12 cellular contexts compared by ENCODE assay signal in genomic region chr15:90609254-90610185, GRCh38.
DNase-seq lines count a peak whose midpoint lies in the region; ATAC-seq, FAIRE-seq and TF ChIP-seq lines count a peak whose summit lies in the region.
"Had no signal": no experiment of that assay in that cellular context is flagged by ENCODE, and none has a peak within 500 bp of the region (broad histone marks: within the 10 kb centered on the region; RNA-seq: fewer than 3 reads in every experiment).

No MANE protein-coding gene starts in this region.

- H3K27me3 ChIP-seq in ACC112 (ENCODE audit: insufficient read depth, low read length) (no peaks in the 10 kb centered on the region), H7 (ENCODE audit: control insufficient read depth, insufficient read depth, low read length) (no peaks in the 10 kb centered on the region), H1 (replicated peaks in 1 of 4; ENCODE audit: control insufficient read depth in 3 of 4, extremely low read depth in 1 of 4, insufficient read depth in 3 of 4, low read length in 3 of 4) (0 out of 7 replicates have a peak, but pooled peaks cover 0 to 5% (median 0%) of the 10 kb centered on the region in 4 experiments)
- H3K27me3 ChIP-seq: BLaER1 treated with 17β-estradiol and CSF1 and Interleukin-3, amounts not matched to agents 10 nM and 100 nM had no signal

- H3K4me3 Mint-ChIP-seq in nephron: no peak overlapping the region

- TF ChIP-seq POLR2A in H1 (IDR thresholded peaks at IDR 0.05; ENCODE audit: control extremely low read depth in 1 of 2, low read depth in 2 of 2, low read length in 2 of 2): no peak

- H2AK5ac ChIP-seq in H1 (ENCODE audit: low read depth, low read length): no peak overlapping the region

- no peak overlapping the region for H2BK120ac ChIP-seq in H1 (replicated peaks; ENCODE audit: low read depth, low read length)

- H3K9me3 Mint-ChIP-seq in nephron: no peaks in the 10 kb centered on the region

- no peak overlapping the region for H4K91ac ChIP-seq in H1 (replicated peaks; ENCODE audit: insufficient read length, low read length)

- H3K4me1 ChIP-seq in ACC112 (ENCODE audit: control insufficient read depth, insufficient read depth, low read length, unreplicated experiment) (peaks cover 5% of the 10 kb centered on the region), H1 (replicated peaks in 1 of 4; ENCODE audit: control insufficient read depth in 3 of 4, insufficient read depth in 4 of 4, low read length in 3 of 4) (peaks cover 6 to 26% (median 17%) of the 10 kb centered on the region in 4 experiments)

- peak overlapping the region; percentile 72; the same call in 1 of the 2 replicates for H3K27ac ChIP-seq in ACC112 (ENCODE audit: low read depth, low read length)
- H3K27ac ChIP-seq in H1 (ENCODE audit: low read depth, low read length): no peak overlapping the region
- H3K27ac ChIP-seq: BLaER1 treated with 17β-estradiol and CSF1 and Interleukin-3, amounts not matched to agents 10 nM and 100 nM had no signal

- H3K36me3 Mint-ChIP-seq in nephron (ENCODE audit: low read depth): peaks cover 38% of the 10 kb centered on the region

- H3K9me3 ChIP-seq in H1 (ENCODE audit: insufficient read depth in 2 of 2, low read depth in 1 of 2, low read length in 1 of 2): no peaks in the 10 kb centered on the region
- H3K9me3 ChIP-seq: BLaER1 treated with 17β-estradiol and CSF1 and Interleukin-3, amounts not matched to agents 10 nM and 100 nM had no signal

- peaks cover 41% of the 10 kb centered on the region for H3K4me1 Mint-ChIP-seq in nephron

- TF ChIP-seq CTCF in H1 (IDR thresholded peaks at IDR 0.05; ENCODE audit: control extremely low read depth in 1 of 3, insufficient read depth in 1 of 3, low read depth in 1 of 3, low read length in 3 of 3) (no peak), nephron (IDR thresholded peaks at IDR 0.05; ENCODE audit: unreplicated experiment in 3 of 3) (no peak)

- no peaks in the 10 kb centered on the region for H4K20me1 ChIP-seq in H1 (replicated peaks in 1 of 2; ENCODE audit: control insufficient read depth in 1 of 2, insufficient read depth in 2 of 2, low read length in 2 of 2)

- H3K4ac ChIP-seq in H1 (replicated peaks; ENCODE audit: insufficient read length, low read depth, low read length): no peak overlapping the region

- no peak overlapping the region for H3K56ac ChIP-seq in H1 (replicated peaks; ENCODE audit: insufficient read length, low read depth, low read length)

- no peak overlapping the region for H3K14ac ChIP-seq in H1 (ENCODE audit: insufficient read length)

- POLR2A ChIA-PET in H1 (lab: Charles Lee; ENCODE audit: partially characterized antibody): interaction anchor here (1.2 kb wide), 1 partner anchor 8 kb away, joined by 3 read pairs; no protein-coding TSS in a partner anchor

- H3K23ac ChIP-seq in H1 (ENCODE audit: insufficient read length): no peak overlapping the region

- peak overlapping the region; percentile 24 to 52 for H3K4me2 ChIP-seq in H1 (ENCODE audit: insufficient read depth in 1 of 2, low read depth in 2 of 2, low read length in 2 of 2)

- TF ChIP-seq EP300 in H1 (IDR thresholded peaks at IDR 0.05; ENCODE audit: borderline replicate concordance in 1 of 2, low read depth in 2 of 2, low read length in 2 of 2): no peak

- H3K27ac Mint-ChIP-seq in nephron: peak overlapping the region in 2 of 3 experiments; percentile 72 to 86

- no peak overlapping the region for H2BK15ac ChIP-seq in H1 (ENCODE audit: low read length)

- H3K36me3 ChIP-seq in ACC112 (ENCODE audit: insufficient read depth, low read length) (no peaks in the 10 kb centered on the region), H7 (replicated peaks; ENCODE audit: control insufficient read depth, insufficient read depth, low read length) (no peaks in the 10 kb centered on the region), H1 (ENCODE audit: control insufficient read depth in 2 of 4, insufficient read depth in 4 of 4, low read length in 3 of 4) (no peaks in the 10 kb centered on the region)

- no peaks in the 10 kb centered on the region for H3K79me1 ChIP-seq in H1 (ENCODE audit: low read depth, low read length)

- WGBS in H1 (ENCODE audit: extremely low coverage in 1 of 2, insufficient coverage in 1 of 2, insufficient read length in 1 of 2, insufficient replicate concordance in 2 of 2, low coverage in 1 of 2, low lambda C conversion rate in 2 of 2, missing lambda C conversion rate in 1 of 2), 2 experiments: 16% methylated on average over 5 of the region's 5 CpGs; no CpG with 5 or more reads in 1 of the 2 experiments

- H2AFZ ChIP-seq in ACC112 (ENCODE audit: low read length, unreplicated experiment): no peak overlapping the region
- no peak overlapping the region for H2AFZ ChIP-seq in H1 (ENCODE audit: low read length)

- no peaks in the 10 kb centered on the region for H3K27me3 Mint-ChIP-seq in nephron (ENCODE audit: low read depth)

- CTCF ChIA-PET in H1 (lab: Charles Lee; ENCODE audit: partially characterized antibody): interaction anchor here (0.6 to 1.2 kb wide), 3 partner anchors 10 to 116 kb away, joined by 3 to 6 read pairs (median 3); no protein-coding TSS in a partner anchor

- H3K4me3 ChIP-seq in ACC112 (ENCODE audit: low read depth, low read length) (no peak overlapping the region), H7 (ENCODE audit: insufficient read depth, low read depth, low read length) (no peak overlapping the region), H1 (ENCODE audit: extremely low read depth in 1 of 4, insufficient read depth in 2 of 4, low read depth in 3 of 4, low read length in 4 of 4) (peak overlapping the region in 1 of 4 experiments; percentile 36; a peak in 1 of 8 replicates)
- H3K4me3 ChIP-seq: BLaER1 treated with 17β-estradiol and CSF1 and Interleukin-3, amounts not matched to agents 10 nM and 100 nM had no signal

- H4K8ac ChIP-seq in H1 (ENCODE audit: extremely low read depth, insufficient read depth, low read length): no peak overlapping the region

- peak overlapping the region; percentile 64; the same call in 1 of the 2 replicates for H3K18ac ChIP-seq in H1 (ENCODE audit: extremely low read depth, low read length)

- H2BK20ac ChIP-seq in H1 (ENCODE audit: low read length): no peak overlapping the region

- peak; percentile 83 for DNase-seq in H7
- DNase-seq in H1 (ENCODE audit: low read depth in 1 of 2, low spot score in 2 of 2): no peak
- no peak for DNase-seq in NCI-H187 treated with DMSO at 0.1 percent for 48 hours (lab: John Stamatoyannopoulos, UW)
- DNase-seq in NCI-H1417 treated with DMSO at 0.1 percent for 48 hours (lab: John Stamatoyannopoulos, UW): no peak
- DNase-seq in SW480 (ENCODE audit: low spot score): no peak
- DNase-seq: activated CD4-positive, alpha-beta T cell treated with anti-CD3 and anti-CD28 coated beads, Interleukin-2, amount 50 U/mL, for 48 hours; GOT3; stimulated activated CD4-positive, alpha-beta T cell treated with anti-CD3 and anti-CD28 coated beads, Interleukin-2, amount 100 ng/mL, for 48 hours had no signal

- no peak for ATAC-seq in GM18861 (IDR thresholded peaks at IDR 0.05; ENCODE audit: unreplicated experiment)

- no peaks in the 10 kb centered on the region for H3K79me2 ChIP-seq in ACC112 (ENCODE audit: control insufficient read depth, insufficient read depth, low read length, unreplicated experiment)
- no peaks in the 10 kb centered on the region; a peak in 1 of 4 replicates for H3K79me2 ChIP-seq in H1 (ENCODE audit: control insufficient read depth in 1 of 2, insufficient read depth in 2 of 2, low read length in 2 of 2)

- H4K5ac ChIP-seq in H1 (ENCODE audit: insufficient read length, low read depth, low read length): no peak overlapping the region

- no peak for TF ChIP-seq RAD21 in H1 (IDR thresholded peaks at IDR 0.05 in 1 of 2, conservative IDR thresholded peaks at IDR 0.05 in 1 of 2; ENCODE audit: low read depth in 2 of 2, low read length in 2 of 2)

- no peak overlapping the region for H2BK12ac ChIP-seq in H1 (ENCODE audit: low read depth, low read length)

- no peak for FAIRE-seq in H1 (lab: Jason Lieb, UNC)

- H3K9ac ChIP-seq in H1 (replicated peaks in 1 of 4; ENCODE audit: extremely low read depth in 1 of 4, low read depth in 3 of 4, low read length in 3 of 4): no peak overlapping the region
- H3K9ac ChIP-seq: BLaER1 treated with 17β-estradiol and CSF1 and Interleukin-3, amounts not matched to agents 10 nM and 100 nM had no signal

- no peak overlapping the region for H2BK5ac ChIP-seq in H1 (ENCODE audit: low read depth, low read length)

- H3K23me2 ChIP-seq in H1 (ENCODE audit: low read depth, low read length): no peaks in the 10 kb centered on the region

TF ChIP-seq in H1, 55 proteins besides CTCF, POLR2A, EP300 and RAD21:
- TF ChIP-seq SP1 (IDR thresholded peaks at IDR 0.05; ENCODE audit: low read depth, low read length) (peak; percentile 34; the same call in 1 of the 2 replicates), CBX8 (IDR thresholded peaks at IDR 0.05; ENCODE audit: borderline replicate concordance, low read depth, low read length) (no peak)
